In the genomic region with DNA sequence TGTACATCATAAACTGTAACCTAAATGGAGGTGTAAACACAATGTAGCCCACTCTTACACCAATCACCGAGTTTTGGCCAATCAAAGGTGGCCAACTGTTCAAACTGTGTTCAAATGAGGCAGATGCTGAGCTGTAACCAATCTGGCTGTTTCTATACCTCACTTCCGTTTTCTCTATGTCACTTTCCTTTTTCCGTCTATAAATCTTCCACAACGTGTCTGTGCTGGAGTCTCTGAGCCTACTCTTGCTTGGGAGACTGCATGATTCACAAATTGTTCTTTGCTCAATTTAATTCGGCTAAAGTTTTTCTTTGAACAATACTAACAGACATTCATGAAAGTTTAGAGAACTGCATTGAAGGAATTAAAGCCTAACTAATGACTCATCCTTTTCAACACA, we compare ENCODE assay signal across 23 cellular contexts.
"Had no signal": no experiment of that assay in that cellular context is flagged by ENCODE, and none has a peak within 500 bp of the region (broad histone marks: within the 10 kb centered on the region; RNA-seq: fewer than 3 reads in every experiment).

No MANE protein-coding gene starts in this region.

- H3K27me3 ChIP-seq: cardiac muscle cell, esophagus squamous epithelium, suprapubic skin, transverse colon, vagina had no signal

- H3K27ac ChIP-seq: cardiac muscle cell, esophagus squamous epithelium, prostate gland, suprapubic skin, transverse colon, vagina had no signal

- H3K4me1 ChIP-seq: esophagus squamous epithelium, prostate gland, suprapubic skin, transverse colon, vagina had no signal

- H3K4me1 Mint-ChIP-seq: activated B cell treated with CpG ODN at 0.5 μM for 24 hours; activated CD8-positive, alpha-beta memory T cell treated with anti-CD3 and anti-CD28 coated beads, Interleukin-2, amount 10 ng/mL, durations not matched to agents 7 days and 5 days; activated naive CD8-positive, alpha-beta T cell treated with anti-CD3 and anti-CD28 coated beads for 36 hours had no signal

- H3K4me3 ChIP-seq: cardiac muscle cell, esophagus squamous epithelium, prostate gland, suprapubic skin, transverse colon, vagina had no signal

- H3K9me3 Mint-ChIP-seq: activated B cell treated with CpG ODN at 0.5 μM for 24 hours; activated CD4-positive, alpha-beta memory T cell treated with anti-CD3 and anti-CD28 coated beads for 36 hours; activated naive CD8-positive, alpha-beta T cell treated with anti-CD3 and anti-CD28 coated beads for 36 hours; stimulated activated naive CD8-positive, alpha-beta T cell treated with anti-CD3 and anti-CD28 coated beads, Interleukin-15, Interleukin-2, amounts not matched to agents 100 ng/mL and 50 ng/mL, for 24 hours; T-helper 2 cell treated with Interferon-gamma antibody and Interleukin-4, amounts not matched to agents 5 μg/mL and 100 μg/mL, for 36 hours had no signal

- H3K36me3 Mint-ChIP-seq: activated CD4-positive, alpha-beta memory T cell treated with anti-CD3 and anti-CD28 coated beads for 36 hours; activated CD8-positive, alpha-beta memory T cell treated with anti-CD3 and anti-CD28 coated beads, Interleukin-2, amount 10 ng/mL, durations not matched to agents 7 days and 5 days; activated naive CD8-positive, alpha-beta T cell treated with anti-CD3 and anti-CD28 coated beads for 36 hours had no signal

- H3K9me3 ChIP-seq: esophagus squamous epithelium, prostate gland, suprapubic skin, transverse colon, vagina had no signal

- H3K36me3 ChIP-seq: cardiac muscle cell, esophagus squamous epithelium, prostate gland, suprapubic skin, transverse colon, vagina had no signal

- H3K27ac Mint-ChIP-seq: activated B cell treated with CpG ODN at 0.5 μM for 24 hours; activated CD4-positive, alpha-beta memory T cell treated with anti-CD3 and anti-CD28 coated beads for 36 hours; activated CD8-positive, alpha-beta memory T cell treated with anti-CD3 and anti-CD28 coated beads, Interleukin-2, amount 10 ng/mL, durations not matched to agents 7 days and 5 days; activated naive CD8-positive, alpha-beta T cell treated with anti-CD3 and anti-CD28 coated beads for 36 hours; effector memory CD8-positive, alpha-beta T cell; stimulated activated naive CD8-positive, alpha-beta T cell treated with anti-CD3 and anti-CD28 coated beads, Interleukin-15, Interleukin-2, amounts not matched to agents 100 ng/mL and 50 ng/mL, for 24 hours; T-helper 2 cell treated with Interferon-gamma antibody and Interleukin-4, amounts not matched to agents 5 μg/mL and 100 μg/mL, for 36 hours had no signal

- H3K27me3 Mint-ChIP-seq: activated B cell treated with CpG ODN at 0.5 μM for 24 hours; activated CD4-positive, alpha-beta memory T cell treated with anti-CD3 and anti-CD28 coated beads for 36 hours; activated CD8-positive, alpha-beta memory T cell treated with anti-CD3 and anti-CD28 coated beads, Interleukin-2, amount 10 ng/mL, durations not matched to agents 7 days and 5 days; activated naive CD8-positive, alpha-beta T cell treated with anti-CD3 and anti-CD28 coated beads for 36 hours; effector memory CD8-positive, alpha-beta T cell; stimulated activated naive CD8-positive, alpha-beta T cell treated with anti-CD3 and anti-CD28 coated beads, Interleukin-15, Interleukin-2, amounts not matched to agents 100 ng/mL and 50 ng/mL, for 24 hours had no signal

- ATAC-seq: activated CD8-positive, alpha-beta memory T cell treated with anti-CD3 and anti-CD28 coated beads, Interleukin-2, amount 10 ng/mL, durations not matched to agents 7 days and 5 days; effector memory CD8-positive, alpha-beta T cell; left lobe of liver; right cardiac atrium had no signal

- H3K4me3 Mint-ChIP-seq: activated B cell treated with CpG ODN at 0.5 μM for 24 hours; activated CD4-positive, alpha-beta memory T cell treated with anti-CD3 and anti-CD28 coated beads for 36 hours; activated CD8-positive, alpha-beta memory T cell treated with anti-CD3 and anti-CD28 coated beads, Interleukin-2, amount 10 ng/mL, durations not matched to agents 7 days and 5 days; activated naive CD8-positive, alpha-beta T cell treated with anti-CD3 and anti-CD28 coated beads for 36 hours; effector memory CD8-positive, alpha-beta T cell; neural crest cell; stimulated activated naive CD8-positive, alpha-beta T cell treated with anti-CD3 and anti-CD28 coated beads, Interleukin-15, Interleukin-2, amounts not matched to agents 100 ng/mL and 50 ng/mL, for 24 hours; T-helper 2 cell treated with Interferon-gamma antibody and Interleukin-4, amounts not matched to agents 5 μg/mL and 100 μg/mL, for 36 hours had no signal

- DNase-seq: activated B cell treated with CpG ODN at 0.5 μM for 24 hours; activated CD4-positive, alpha-beta memory T cell treated with anti-CD3 and anti-CD28 coated beads for 36 hours; activated CD4-positive, alpha-beta T cell treated with anti-CD3 and anti-CD28 coated beads for 4 hours; activated CD8-positive, alpha-beta memory T cell treated with anti-CD3 and anti-CD28 coated beads, Interleukin-2, amount 10 ng/mL, durations not matched to agents 7 days and 5 days; activated naive CD4-positive, alpha-beta T cell; activated naive CD8-positive, alpha-beta T cell treated with anti-CD3 and anti-CD28 coated beads for 36 hours; amniotic stem cell; dermis blood vessel endothelial cell; effector memory CD8-positive, alpha-beta T cell; esophagus squamous epithelium; foreskin fibroblast; glutamatergic neuron; hippocampal formation; right cardiac atrium; transverse colon had no signal
